In genomic region chr6:42104807-42105713, GRCh38 we compare ENCODE assay signal across 9 cellular contexts. TPM values are rescaled to one million over a fixed set of nuclear protein-coding genes. Genes with fewer than 3 reads are reported as not detected.
DNase-seq lines count a peak whose midpoint lies in the region; ATAC-seq and TF ChIP-seq lines count a peak whose summit lies in the region.
"Had no signal": no experiment of that assay in that cellular context is flagged by ENCODE, and none has a peak within 500 bp of the region (broad histone marks: within the 10 kb centered on the region; RNA-seq: fewer than 3 reads in every experiment).

No MANE protein-coding gene starts in this region.

- peaks cover 69% of the 10 kb centered on the region for H3K4me1 Mint-ChIP-seq in nephron progenitor cell

- no peak overlapping the region for H3K27ac Mint-ChIP-seq in nephron progenitor cell

- no peak for DNase-seq in Jurkat, Clone E6-1 (ENCODE audit: low read depth, low spot score)
- DNase-seq in choroid plexus epithelial cell (ENCODE audit: low read depth) (no peak), nephron progenitor cell (no peak), NCI-H2171 (lab: John Stamatoyannopoulos, UW) (no peak), ACHN (no peak)
- DNase-seq: SIG-M5 had no signal

- H3K27me3 Mint-ChIP-seq in nephron progenitor cell (ENCODE audit: low read depth, poor library complexity): peaks cover 16% of the 10 kb centered on the region

- H3K9me3 Mint-ChIP-seq in nephron progenitor cell: peaks cover 3% of the 10 kb centered on the region

- in situ Hi-C loops in ACHN (cut with HindIII; ENCODE audit: low pct_ligation_motif_present, low pct_unique_long_range_greater_than_20kb, low sequenced_read_pairs): no loop called here

- ATAC-seq in HG03520 (IDR thresholded peaks at IDR 0.05; ENCODE audit: unreplicated experiment) (no peak), GM18519 (IDR thresholded peaks at IDR 0.05; ENCODE audit: low FRiP score, unreplicated experiment) (no peak)

- peaks cover 6% of the 10 kb centered on the region for H3K36me3 Mint-ChIP-seq in nephron progenitor cell (ENCODE audit: low read depth)

- H3K4me3 ChIP-seq in GM08714 (ENCODE audit: low read length) (peak overlapping the region; percentile 28; the same call in 1 of the 2 replicates), choroid plexus epithelial cell (ENCODE audit: low read depth, low read length) (peak overlapping the region; percentile 52)
- peak overlapping the region; percentile 47 for H3K4me3 ChIP-seq in Jurkat, Clone E6-1 (ENCODE audit: low read length)

- TF ChIP-seq CTCF in choroid plexus epithelial cell (conservative IDR thresholded peaks at IDR 0.05; ENCODE audit: low read depth, low read length): no peak
- no peak for TF ChIP-seq CTCF in nephron progenitor cell (IDR thresholded peaks at IDR 0.05)

- H3K4me3 Mint-ChIP-seq in nephron progenitor cell: peak overlapping the region; percentile 20

RNA-seq across cellular contexts. Expression of gene C6orf132, which starts 37.4 kb away (rescaled TPM):
- polyA plus RNA-seq in Jurkat, Clone E6-1 (2012; ENCODE audit: insufficient read depth, insufficient read length): 0.23 TPM

RNA-seq across cellular contexts. Expression of gene TAF8, which starts 54.7 kb away (rescaled TPM):
- polyA plus RNA-seq in Jurkat, Clone E6-1 (2012; ENCODE audit: insufficient read depth, insufficient read length): 25.3 TPM
